11 cellular contexts compared by ENCODE assay signal in genomic region chr17:27551701-27552466, GRCh38.
DNase-seq lines count a peak whose midpoint lies in the region; ATAC-seq, FAIRE-seq and TF ChIP-seq lines count a peak whose summit lies in the region.
"Had no signal": no experiment of that assay in that cellular context is flagged by ENCODE, and none has a peak within 500 bp of the region (broad histone marks: within the 10 kb centered on the region; RNA-seq: fewer than 3 reads in every experiment).

No MANE protein-coding gene starts in this region.

- no peaks in the 10 kb centered on the region for H3K79me2 ChIP-seq in ACC112 (ENCODE audit: control insufficient read depth, insufficient read depth, low read length, unreplicated experiment)
- no peaks in the 10 kb centered on the region for H3K79me2 ChIP-seq in HCT116 (ENCODE audit: insufficient read depth, low read length)
- peaks cover 1% of the 10 kb centered on the region for H3K79me2 ChIP-seq in HepG2 (ENCODE audit: insufficient read depth, low read length)

- peaks cover 41% of the 10 kb centered on the region for H3K36me3 Mint-ChIP-seq in activated T-helper 17 cell treated with anti-CD3 and anti-CD28 coated beads, Interleukin-2, amount 50 U/mL, for 72 hours (ENCODE audit: low read depth)

- TSS peak; percentile 42 for BruUV-seq in HCT116 (replicated peaks; lab: Mats Ljungman, UMichigan)
- TSS peak; percentile 27 for BruUV-seq in HepG2 (replicated peaks; lab: Mats Ljungman, UMichigan)

- CTCF ChIA-PET in HCT116 (lab: Charles Lee), result no interaction called here
- CTCF ChIA-PET in HepG2 (lab: Yijun Ruan, JAX; ENCODE audit: low intra/inter-chr PET ratio, low total read pairs), result no interaction called here

- H3K4me1 ChIP-seq in ACC112 (ENCODE audit: control insufficient read depth, insufficient read depth, low read length, unreplicated experiment) (peaks cover 37% of the 10 kb centered on the region), HCT116 (ENCODE audit: control insufficient read depth in 1 of 2, insufficient read depth in 2 of 2, low read length in 2 of 2) (peaks cover 43 to 47% of the 10 kb centered on the region in 2 experiments), HepG2 (ENCODE audit: insufficient read depth, low read length) (peaks cover 60% of the 10 kb centered on the region)
- H3K4me1 ChIP-seq: prostate gland had no signal

- DNase-seq in HCT116 (ENCODE audit: low read depth, low spot score) (peak; percentile 75), HepG2 (ENCODE audit: low spot score) (peak; percentile 88), D341Med (ENCODE audit: low spot score) (no peak), amniotic stem cell (lab: John Stamatoyannopoulos, UW) (no peak), ureter (ENCODE audit: low spot score) (no peak)

- TF ChIP-seq CTCF in HCT116 (IDR thresholded peaks at IDR 0.05 in 2 of 3, conservative IDR thresholded peaks at IDR 0.05 in 1 of 3; ENCODE audit: borderline replicate concordance in 1 of 3, insufficient read depth in 1 of 3, low read depth in 2 of 3, low read length in 2 of 3) (no peak), HepG2 (CRISPR knock-in tag; IDR thresholded peaks at IDR 0.05) (no peak)

- no peaks in the 10 kb centered on the region for H3K9me2 ChIP-seq in HCT116 (ENCODE audit: insufficient read depth)

- no peaks in the 10 kb centered on the region for H3K9me3 Mint-ChIP-seq in activated T-helper 17 cell treated with anti-CD3 and anti-CD28 coated beads, Interleukin-2, amount 50 U/mL, for 72 hours

- no peaks in the 10 kb centered on the region for H3K27me3 Mint-ChIP-seq in activated T-helper 17 cell treated with anti-CD3 and anti-CD28 coated beads, Interleukin-2, amount 50 U/mL, for 72 hours

- TF ChIP-seq RAD21 in HCT116 (IDR thresholded peaks at IDR 0.05; ENCODE audit: low read depth) (0 out of 2 replicates have a peak, but pooled peaks have one; percentile 21), HepG2 (CRISPR knock-in tag; IDR thresholded peaks at IDR 0.05) (no peak)

- peak; percentile 90 for ATAC-seq in HCT116
- peak; percentile 40 for ATAC-seq in activated T-helper 17 cell treated with anti-CD3 and anti-CD28 coated beads, Interleukin-2, amount 50 U/mL, for 72 hours (replicated peaks)
- peak; percentile 86 for ATAC-seq in HepG2
- ATAC-seq in HG02610 (IDR thresholded peaks at IDR 0.05; ENCODE audit: unreplicated experiment), result no peak

- POLR2A ChIA-PET in HCT116 (lab: Charles Lee), result no interaction called here
- POLR2A ChIA-PET in HepG2 (lab: Yijun Ruan, JAX), result interaction anchor here (1.2 to 3.0 kb wide), 5 partner anchors 11 to 92 kb away, joined by 4 to 27 read pairs (median 6); no protein-coding TSS in a partner anchor

- no peaks in the 10 kb centered on the region for H3K9me3 ChIP-seq in HCT116 (ENCODE audit: control insufficient read depth in 1 of 2, insufficient read depth in 1 of 2, low read depth in 1 of 2, low read length in 2 of 2)
- no peaks in the 10 kb centered on the region for H3K9me3 ChIP-seq in HepG2 (ENCODE audit: low read length)
- H3K9me3 ChIP-seq: prostate gland had no signal

- H3K27ac ChIP-seq in ACC112 (ENCODE audit: low read depth, low read length), result peak overlapping the region; percentile 66
- peak overlapping the region; percentile 78 for H3K27ac ChIP-seq in HCT116 (ENCODE audit: low read depth, low read length)
- peak overlapping the region; percentile 59 for H3K27ac ChIP-seq in HepG2 (ENCODE audit: extremely low read length, insufficient read depth, low read length)
- H3K27ac ChIP-seq: C4-2B, prostate gland, SK-N-MC had no signal

- peaks cover 15% of the 10 kb centered on the region for H3K4me1 Mint-ChIP-seq in activated T-helper 17 cell treated with anti-CD3 and anti-CD28 coated beads, Interleukin-2, amount 50 U/mL, for 72 hours

- TF ChIP-seq EP300 in HepG2 (IDR thresholded peaks at IDR 0.05; ENCODE audit: low read depth in 2 of 2, low read length in 2 of 2), result peak in 1 of 2 experiments; percentile 79; a peak in 2 of 4 replicates
- peak; percentile 70; the same call in 1 of the 2 replicates for TF ChIP-seq EP300 in HepG2 (CRISPR knock-in tag; IDR thresholded peaks at IDR 0.05; ENCODE audit: borderline replicate concordance)

- H3K9ac ChIP-seq in HCT116 (ENCODE audit: low read length), result peak overlapping the region; percentile 31
- H3K9ac ChIP-seq in HepG2 (ENCODE audit: insufficient read depth, low read depth, low read length), result no peak overlapping the region; the same call in 1 of the 2 replicates

- no peak overlapping the region for H2AFZ ChIP-seq in ACC112 (ENCODE audit: low read length, unreplicated experiment)
- no peak overlapping the region for H2AFZ ChIP-seq in HCT116 (ENCODE audit: low read depth, low read length, poor library complexity, severe bottlenecking)
- no peak overlapping the region for H2AFZ ChIP-seq in HepG2 (ENCODE audit: low read length)

- in situ Hi-C loops in HepG2 (cut with HindIII; ENCODE audit: extremely low pct_ligation_motif_present, low pct_unique_long_range_greater_than_20kb), result no loop called here

- no peaks in the 10 kb centered on the region for H3K27me3 ChIP-seq in ACC112 (ENCODE audit: insufficient read depth, low read length)
- H3K27me3 ChIP-seq in HCT116 (ENCODE audit: insufficient read depth, low read length), result no peaks in the 10 kb centered on the region
- H3K27me3 ChIP-seq in HepG2 (ENCODE audit: control insufficient read depth in 1 of 2, insufficient read depth in 2 of 2, low read length in 2 of 2), result no peaks in the 10 kb centered on the region

- intact Hi-C loops in HCT116 (cut with micrococcal nuclease), result loop anchor here (5.0 kb wide), 1 partner anchor 60 kb away; no protein-coding TSS in a partner anchor
- intact Hi-C loops in HepG2 (cut with micrococcal nuclease; ENCODE audit: unreplicated experiment), result loop anchor here (1.0 kb wide), 1 partner anchor 7 kb away; no protein-coding TSS in a partner anchor

- H3K4me3 Mint-ChIP-seq in activated T-helper 17 cell treated with anti-CD3 and anti-CD28 coated beads, Interleukin-2, amount 50 U/mL, for 72 hours, result no peak overlapping the region

- FAIRE-seq in HepG2 (lab: Jason Lieb, UNC), result peak; percentile 82

- TF ChIP-seq POLR2A in HCT116 (IDR thresholded peaks at IDR 0.05; ENCODE audit: borderline replicate concordance, extremely low read depth, insufficient read depth, insufficient read length), result no peak
- TF ChIP-seq POLR2A in HepG2 (IDR thresholded peaks at IDR 0.05; ENCODE audit: insufficient read depth in 1 of 2, low read depth in 2 of 2, low read length in 2 of 2), result no peak

- H3K27ac Mint-ChIP-seq in activated T-helper 17 cell treated with anti-CD3 and anti-CD28 coated beads, Interleukin-2, amount 50 U/mL, for 72 hours, result no peak overlapping the region

- WGBS in HepG2 (ENCODE audit: low lambda C conversion rate), result 39% methylated on average over 16 of the region's 16 CpGs

- H3K4me3 ChIP-seq in ACC112 (ENCODE audit: low read depth, low read length) (peak overlapping the region; percentile 22; the same call in 1 of the 2 replicates), HCT116 (replicated peaks in 1 of 2; ENCODE audit: low read depth in 1 of 2, low read length in 2 of 2) (peak overlapping the region; percentile 10 to 29; a peak in 3 of 4 replicates), HepG2 (replicated peaks in 1 of 3; ENCODE audit: insufficient read depth in 1 of 3, low read depth in 2 of 3, low read length in 3 of 3) (no peak overlapping the region)
- H3K4me3 ChIP-seq: prostate gland, SK-N-MC had no signal

- H3K36me3 ChIP-seq in ACC112 (ENCODE audit: insufficient read depth, low read length), result no peaks in the 10 kb centered on the region
- H3K36me3 ChIP-seq in HCT116 (ENCODE audit: control insufficient read depth in 1 of 2, insufficient read depth in 2 of 2, low read length in 2 of 2), result no peaks in the 10 kb centered on the region
- peaks cover 0 to 6% of the 10 kb centered on the region in 2 experiments; a peak in 3 of 5 replicates for H3K36me3 ChIP-seq in HepG2 (replicated peaks in 1 of 2; ENCODE audit: control insufficient read depth in 1 of 2, insufficient read depth in 2 of 2, low read length in 2 of 2)
- H3K36me3 ChIP-seq: prostate gland had no signal

- peak overlapping the region; percentile 76 for H3K4me2 ChIP-seq in HCT116 (ENCODE audit: low read length)
- H3K4me2 ChIP-seq in HepG2 (ENCODE audit: low read depth, low read length), result peak overlapping the region; percentile 52

- RAD21 ChIA-PET in HCT116 (lab: Charles Lee; ENCODE audit: low non-redundant PET in 1 of 2, low total read pairs in 2 of 2, uncharacterized antibody in 2 of 2, unreplicated experiment in 2 of 2), result no interaction called here

- H4K20me1 ChIP-seq in HCT116 (ENCODE audit: insufficient read depth), result no peaks in the 10 kb centered on the region
- no peaks in the 10 kb centered on the region for H4K20me1 ChIP-seq in HepG2 (ENCODE audit: insufficient read depth, low read length)

TF ChIP-seq in HCT116, 20 proteins besides CTCF, POLR2A, EP300 and RAD21 (continues in another document):
- TF ChIP-seq CBX3 (IDR thresholded peaks at IDR 0.05; ENCODE audit: low read depth) (no peak; the same call in 1 of the 2 replicates), SRF (IDR thresholded peaks at IDR 0.05; ENCODE audit: low read depth) (no peak)

TF ChIP-seq in HepG2, 621 proteins besides CTCF, POLR2A, EP300 and RAD21 (continues in another document):
- TF ChIP-seq MXD3 (CRISPR knock-in tag; IDR thresholded peaks at IDR 0.05), result no peak

Comparison
In these comparisons a context has a peak if more than half of its experiments do, and no peak if none do; other contexts are left out.
1. H3K4me3 ChIP-seq: peak in ACC112 (single experiment) and HCT116 (2 of 2); none in HepG2 (0 of 3).
2. DNase-seq: peak in HCT116 (single experiment) and HepG2 (single experiment); none in D341Med (single experiment), amniotic stem cell (single experiment) and ureter (single experiment).
3. Peak in every context shown above with its lines, with median percentiles within 50 percentile points of each other: H3K27ac ChIP-seq.